ENCODE assay signal across 23 cellular contexts in genomic region chr14:72839351-72839750, GRCh38. TPM values are rescaled to one million over a fixed set of nuclear protein-coding genes. Genes with fewer than 3 reads are reported as not detected.
DNase-seq lines count a peak whose midpoint lies in the region; ATAC-seq and TF ChIP-seq lines count a peak whose summit lies in the region.
"Had no signal": no experiment of that assay in that cellular context is flagged by ENCODE, and none has a peak within 500 bp of the region (broad histone marks: within the 10 kb centered on the region; RNA-seq: fewer than 3 reads in every experiment).

No MANE protein-coding gene starts in this region.

- no peak overlapping the region for H3K18ac ChIP-seq in neuronal stem cell (ENCODE audit: low read length)

- peaks cover 29% of the 10 kb centered on the region for H3K4me1 ChIP-seq in left ventricle myocardium inferior
- H3K4me1 ChIP-seq in neuronal stem cell (ENCODE audit: control insufficient read depth in 2 of 2, insufficient read depth in 1 of 2, low read depth in 1 of 2, low read length in 2 of 2) = no peaks in the 10 kb centered on the region
- H3K4me1 ChIP-seq: BE2C, BLaER1 had no signal

- H4K91ac ChIP-seq in neuronal stem cell (ENCODE audit: low read depth, low read length, poor library complexity) = no peak overlapping the region

- no peak overlapping the region for H3K9ac ChIP-seq in neuronal stem cell (ENCODE audit: low read depth, low read length, poor library complexity)
- H3K9ac ChIP-seq: BLaER1 had no signal

- H3K36me3 ChIP-seq in left ventricle myocardium inferior = no peaks in the 10 kb centered on the region
- H3K36me3 ChIP-seq in neuronal stem cell (replicated peaks in 1 of 2; ENCODE audit: control insufficient read depth in 2 of 2, insufficient read depth in 2 of 2, low read length in 2 of 2) = no peaks in the 10 kb centered on the region
- H3K36me3 ChIP-seq: BE2C, BLaER1 had no signal

- no peaks in the 10 kb centered on the region for H3K27me3 ChIP-seq in left ventricle myocardium inferior (ENCODE audit: low read depth)
- H3K27me3 ChIP-seq in neuronal stem cell (ENCODE audit: control insufficient read depth in 3 of 3, insufficient read depth in 3 of 3, low read depth in 1 of 3, low read length in 3 of 3) = no peaks in the 10 kb centered on the region
- H3K27me3 ChIP-seq: BE2C, BLaER1 had no signal

- no CpG with 5 or more reads among the region's 12 CpGs for WGBS in neuronal stem cell (ENCODE audit: extremely low coverage in 2 of 2, insufficient read length in 2 of 2, insufficient replicate concordance in 1 of 2), 2 donors

- DNase-seq in left ventricle myocardium inferior (no peak), Right ventricle myocardium inferior (ENCODE audit: missing footprints) (no peak), neuronal stem cell (ENCODE audit: low spot score) (no peak), HK-2 (ENCODE audit: unreplicated experiment) (no peak)
- DNase-seq in activated CD8-positive, alpha-beta memory T cell treated with anti-CD3 and anti-CD28 coated beads for 24 hours = no peak
- DNase-seq: 8988T; ACHN; BE2C; C1 segment of cervical spinal cord; CD4-positive, alpha-beta memory T cell; CD4-positive, CD25-positive, alpha-beta regulatory T cell; CD8-positive, alpha-beta memory T cell; COR-L47; DMS 273 treated with DMSO at 0.1 percent for 48 hours; DMS153; DMS53; DMS79; DND-41; EL; GDM1 had no signal

- H2BK15ac ChIP-seq in neuronal stem cell (ENCODE audit: low read length) = no peak overlapping the region

- no peak overlapping the region for H4K8ac ChIP-seq in neuronal stem cell (ENCODE audit: low read depth, low read length)

- no peaks in the 10 kb centered on the region for H3K9me3 ChIP-seq in left ventricle myocardium inferior (replicated peaks)
- H3K9me3 ChIP-seq in neuronal stem cell (replicated peaks in 1 of 2; ENCODE audit: control insufficient read depth in 2 of 2, insufficient read depth in 1 of 2, low read depth in 1 of 2, low read length in 2 of 2) = no peaks in the 10 kb centered on the region
- H3K9me3 ChIP-seq: BE2C, BLaER1 had no signal

- H2AK5ac ChIP-seq in neuronal stem cell (ENCODE audit: low read depth, low read length) = peak overlapping the region; percentile 33

- no peak overlapping the region for H2BK12ac ChIP-seq in neuronal stem cell (ENCODE audit: low read length)

- no peak overlapping the region for H3K23ac ChIP-seq in neuronal stem cell (ENCODE audit: low read depth, low read length, poor library complexity)

- no peak overlapping the region for H2BK5ac ChIP-seq in neuronal stem cell (ENCODE audit: low read length)

- H3K79me1 ChIP-seq in neuronal stem cell (ENCODE audit: low read depth, low read length) = no peaks in the 10 kb centered on the region

- intact Hi-C loops in left ventricle myocardium inferior (cut with micrococcal nuclease) (no loop called here), Right ventricle myocardium inferior (cut with DNase I) (no loop called here)

- no peak overlapping the region for H2BK120ac ChIP-seq in neuronal stem cell (ENCODE audit: low read depth, low read length)

- TF ChIP-seq CTCF in left ventricle myocardium inferior (IDR thresholded peaks at IDR 0.05; ENCODE audit: borderline replicate concordance) = no peak

- ATAC-seq in Right ventricle myocardium inferior = no peak
- ATAC-seq: GM12878 had no signal

- H2AFZ ChIP-seq in neuronal stem cell (ENCODE audit: low read length) = no peak overlapping the region

- H3K4ac ChIP-seq in neuronal stem cell (ENCODE audit: low read length) = no peak overlapping the region

- H3K27ac ChIP-seq in left ventricle myocardium inferior (replicated peaks) = peak overlapping the region; percentile 28
- H3K27ac ChIP-seq in neuronal stem cell (replicated peaks; ENCODE audit: low read length) = no peak overlapping the region
- H3K27ac ChIP-seq: BLaER1 had no signal

- H3K14ac ChIP-seq in neuronal stem cell (ENCODE audit: low read length) = no peak overlapping the region

- H3K4me2 ChIP-seq in neuronal stem cell (ENCODE audit: insufficient read depth, low read length, poor library complexity, severe bottlenecking) = no peak overlapping the region
- H3K4me2 ChIP-seq: BLaER1 had no signal

- H3K4me3 ChIP-seq in left ventricle myocardium inferior (no peak overlapping the region), neuronal stem cell (ENCODE audit: low read length in 2 of 2) (no peak overlapping the region)
- H3K4me3 ChIP-seq: BLaER1, GM12878 had no signal

RNA-seq across cellular contexts. Expression of gene DPF3, which starts 54.5 kb away (rescaled TPM):
- total RNA-seq in left ventricle myocardium inferior = 37.7 TPM
- 27.3 TPM for total RNA-seq in Right ventricle myocardium inferior
- polyA plus RNA-seq in neuronal stem cell (2013, experiment 1 of 2) = 0.07 TPM
- 0.07 TPM for polyA plus RNA-seq in neuronal stem cell (2013, experiment 2 of 2)
- total RNA-seq: G401 had no signal
